In genomic region chr4:87270144-87270543, GRCh38 we compare ENCODE assay signal across 8 cellular contexts. TPM values are rescaled to one million over a fixed set of nuclear protein-coding genes. Genes with fewer than 3 reads are reported as not detected.
DNase-seq lines count a peak whose midpoint lies in the region; ATAC-seq and TF ChIP-seq lines count a peak whose summit lies in the region.

No MANE protein-coding gene starts in this region.

- RAD21 ChIA-PET in HCT116 (lab: Charles Lee; ENCODE audit: low non-redundant PET in 1 of 2, low total read pairs in 2 of 2, uncharacterized antibody in 2 of 2, unreplicated experiment in 2 of 2): no interaction called here

- H3K27ac Mint-ChIP-seq in progenitor cell of endocrine pancreas: no peak overlapping the region

- H3K9ac ChIP-seq in HCT116 (ENCODE audit: low read length) (no peak overlapping the region), OCI-LY1 (ENCODE audit: low read length) (no peak overlapping the region)

- ATAC-seq in HCT116: peak; percentile 88
- no peak for ATAC-seq in GM21717 (IDR thresholded peaks at IDR 0.05; ENCODE audit: unreplicated experiment)

- H2AFZ ChIP-seq in HCT116 (ENCODE audit: low read depth, low read length, poor library complexity, severe bottlenecking) (no peak overlapping the region), OCI-LY1 (ENCODE audit: low read length) (no peak overlapping the region)

- POLR2A ChIA-PET in HCT116 (lab: Charles Lee): no interaction called here

- no peaks in the 10 kb centered on the region for H3K9me3 ChIP-seq in BE2C
- no peaks in the 10 kb centered on the region for H3K9me3 ChIP-seq in HCT116 (ENCODE audit: control insufficient read depth in 1 of 2, insufficient read depth in 1 of 2, low read depth in 1 of 2, low read length in 2 of 2)
- H3K9me3 ChIP-seq in OCI-LY1 (ENCODE audit: low read length): no peaks in the 10 kb centered on the region

- no peaks in the 10 kb centered on the region for H3K36me3 Mint-ChIP-seq in progenitor cell of endocrine pancreas (ENCODE audit: insufficient read depth)

- no peaks in the 10 kb centered on the region for H4K20me1 ChIP-seq in HCT116 (ENCODE audit: insufficient read depth)
- H4K20me1 ChIP-seq in OCI-LY1 (ENCODE audit: insufficient read depth, low read length): no peaks in the 10 kb centered on the region

- no peaks in the 10 kb centered on the region for H3K27me3 ChIP-seq in BE2C
- H3K27me3 ChIP-seq in HCT116 (ENCODE audit: insufficient read depth, low read length): no peaks in the 10 kb centered on the region
- H3K27me3 ChIP-seq in OCI-LY1 (ENCODE audit: insufficient read depth, low read length): no peaks in the 10 kb centered on the region

- no peak overlapping the region for H3K4me3 ChIP-seq in BE2C (ENCODE audit: low read depth, low read length)
- no peak overlapping the region for H3K4me3 ChIP-seq in HCT116 (replicated peaks in 1 of 2; ENCODE audit: low read depth in 1 of 2, low read length in 2 of 2)
- no peak overlapping the region for H3K4me3 ChIP-seq in OCI-LY1 (ENCODE audit: low read depth, low read length, poor library complexity, severe bottlenecking)

- BruUV-seq in HCT116 (replicated peaks; lab: Mats Ljungman, UMichigan): no TSS peak

- H3K27ac ChIP-seq in HCT116 (ENCODE audit: low read depth, low read length): no peak overlapping the region
- H3K27ac ChIP-seq in OCI-LY1 (ENCODE audit: low read depth, low read length, poor library complexity, severe bottlenecking): no peak overlapping the region

- peaks cover 7% of the 10 kb centered on the region for H3K27me3 Mint-ChIP-seq in progenitor cell of endocrine pancreas

- H3K9me3 Mint-ChIP-seq in progenitor cell of endocrine pancreas (ENCODE audit: low read depth): no peaks in the 10 kb centered on the region

- H3K4me1 Mint-ChIP-seq in progenitor cell of endocrine pancreas (ENCODE audit: low read depth): peaks cover 4% of the 10 kb centered on the region

- H3K4me2 ChIP-seq in HCT116 (ENCODE audit: low read length) (no peak overlapping the region), OCI-LY1 (ENCODE audit: low read length) (no peak overlapping the region)

- CTCF ChIA-PET in HCT116 (lab: Charles Lee): interaction anchor here (0.9 to 1.0 kb wide), 2 partner anchors 197 to 430 kb away, joined by 3 to 5 read pairs; no protein-coding TSS in a partner anchor

- no peak for TF ChIP-seq POLR2A in HCT116 (IDR thresholded peaks at IDR 0.05; ENCODE audit: borderline replicate concordance, extremely low read depth, insufficient read depth, insufficient read length)
- TF ChIP-seq POLR2A in erythroblast (IDR thresholded peaks at IDR 0.05; ENCODE audit: low read length): no peak

- no peak overlapping the region for H3K4me3 Mint-ChIP-seq in progenitor cell of endocrine pancreas (ENCODE audit: low read depth)

- DNase-seq in BE2C: peak; percentile 46
- peak; percentile 39 for DNase-seq in HCT116 (ENCODE audit: low read depth, low spot score)
- peak; percentile 25 to 37 for DNase-seq in erythroblast (lab: John Stamatoyannopoulos, UW)
- DNase-seq in progenitor cell of endocrine pancreas (ENCODE audit: low spot score, unreplicated experiment): no peak
- DNase-seq in cortex of kidney (lab: John Stamatoyannopoulos, UW): no peak
- no peak for DNase-seq in stimulated activated CD4-positive, alpha-beta T cell treated with anti-CD3 and anti-CD28 coated beads, Interleukin-4, amount 100 ng/mL, for 1 hour

- TF ChIP-seq CTCF in BE2C (IDR thresholded peaks at IDR 0.05; ENCODE audit: low read depth, low read length) (peak; percentile 85), HCT116 (IDR thresholded peaks at IDR 0.05 in 2 of 3, conservative IDR thresholded peaks at IDR 0.05 in 1 of 3; ENCODE audit: borderline replicate concordance in 1 of 3, insufficient read depth in 1 of 3, low read depth in 2 of 3, low read length in 2 of 3) (peak; percentile 63 to 65 (median 64); a peak in 5 of 6 replicates), OCI-LY1 (IDR thresholded peaks at IDR 0.05; ENCODE audit: low read length) (peak; percentile 40), progenitor cell of endocrine pancreas (IDR thresholded peaks at IDR 0.05; ENCODE audit: unreplicated experiment) (peak; percentile 58)

- H3K4me1 ChIP-seq in BE2C (no peaks in the 10 kb centered on the region), HCT116 (ENCODE audit: control insufficient read depth in 1 of 2, insufficient read depth in 2 of 2, low read length in 2 of 2) (no peaks in the 10 kb centered on the region), OCI-LY1 (ENCODE audit: insufficient read depth, low read length, severe bottlenecking) (no peaks in the 10 kb centered on the region)

- intact Hi-C loops in HCT116 (cut with micrococcal nuclease): loop anchor here (1.0 to 5.0 kb wide), 2 partner anchors 196 to 567 kb away; no protein-coding TSS in a partner anchor

- no peaks in the 10 kb centered on the region for H3K79me2 ChIP-seq in HCT116 (ENCODE audit: insufficient read depth, low read length)
- no peaks in the 10 kb centered on the region for H3K79me2 ChIP-seq in OCI-LY1 (ENCODE audit: insufficient read depth, low read length)

- H3K9me2 ChIP-seq in HCT116 (ENCODE audit: insufficient read depth) (no peaks in the 10 kb centered on the region), OCI-LY1 (ENCODE audit: low read depth, low read length) (no peaks in the 10 kb centered on the region)

- no peaks in the 10 kb centered on the region for H3K36me3 ChIP-seq in BE2C
- no peaks in the 10 kb centered on the region for H3K36me3 ChIP-seq in HCT116 (ENCODE audit: control insufficient read depth in 1 of 2, insufficient read depth in 2 of 2, low read length in 2 of 2)
- no peaks in the 10 kb centered on the region for H3K36me3 ChIP-seq in OCI-LY1 (ENCODE audit: insufficient read depth, low read length)

- TF ChIP-seq RAD21 in HCT116 (IDR thresholded peaks at IDR 0.05; ENCODE audit: low read depth): peak; percentile 76

- H3F3A ChIP-seq in OCI-LY1 (ENCODE audit: insufficient read depth, low read length): no peaks in the 10 kb centered on the region

TF ChIP-seq in HCT116, 20 proteins besides CTCF, POLR2A, EP300 and RAD21:
- TF ChIP-seq EGR1 (IDR thresholded peaks at IDR 0.05; ENCODE audit: low read depth) (no peak), EZH2phosphoT487 (IDR thresholded peaks at IDR 0.05; ENCODE audit: borderline replicate concordance) (no peak), ZNF274 (IDR thresholded peaks at IDR 0.05; ENCODE audit: low read depth, low read length) (no peak), CEBPB (IDR thresholded peaks at IDR 0.05; ENCODE audit: low read depth) (no peak), CBX3 (IDR thresholded peaks at IDR 0.05; ENCODE audit: low read depth) (no peak), FOSL1 (IDR thresholded peaks at IDR 0.05; ENCODE audit: low read depth) (no peak), TCF7L2 (IDR thresholded peaks at IDR 0.05; ENCODE audit: borderline replicate concordance, extremely low read depth, insufficient read depth, insufficient read length) (no peak), SP1 (IDR thresholded peaks at IDR 0.05; ENCODE audit: low read depth) (no peak), YY1 (IDR thresholded peaks at IDR 0.05; ENCODE audit: extremely low read depth, insufficient replicate concordance, low read depth, low read length) (no peak), POLR2AphosphoS5 (IDR thresholded peaks at IDR 0.05; ENCODE audit: low read depth, low read length) (no peak), ELF1 (IDR thresholded peaks at IDR 0.05; ENCODE audit: borderline replicate concordance, low read depth) (no peak)
- TF ChIP-seq, protein P1, sequence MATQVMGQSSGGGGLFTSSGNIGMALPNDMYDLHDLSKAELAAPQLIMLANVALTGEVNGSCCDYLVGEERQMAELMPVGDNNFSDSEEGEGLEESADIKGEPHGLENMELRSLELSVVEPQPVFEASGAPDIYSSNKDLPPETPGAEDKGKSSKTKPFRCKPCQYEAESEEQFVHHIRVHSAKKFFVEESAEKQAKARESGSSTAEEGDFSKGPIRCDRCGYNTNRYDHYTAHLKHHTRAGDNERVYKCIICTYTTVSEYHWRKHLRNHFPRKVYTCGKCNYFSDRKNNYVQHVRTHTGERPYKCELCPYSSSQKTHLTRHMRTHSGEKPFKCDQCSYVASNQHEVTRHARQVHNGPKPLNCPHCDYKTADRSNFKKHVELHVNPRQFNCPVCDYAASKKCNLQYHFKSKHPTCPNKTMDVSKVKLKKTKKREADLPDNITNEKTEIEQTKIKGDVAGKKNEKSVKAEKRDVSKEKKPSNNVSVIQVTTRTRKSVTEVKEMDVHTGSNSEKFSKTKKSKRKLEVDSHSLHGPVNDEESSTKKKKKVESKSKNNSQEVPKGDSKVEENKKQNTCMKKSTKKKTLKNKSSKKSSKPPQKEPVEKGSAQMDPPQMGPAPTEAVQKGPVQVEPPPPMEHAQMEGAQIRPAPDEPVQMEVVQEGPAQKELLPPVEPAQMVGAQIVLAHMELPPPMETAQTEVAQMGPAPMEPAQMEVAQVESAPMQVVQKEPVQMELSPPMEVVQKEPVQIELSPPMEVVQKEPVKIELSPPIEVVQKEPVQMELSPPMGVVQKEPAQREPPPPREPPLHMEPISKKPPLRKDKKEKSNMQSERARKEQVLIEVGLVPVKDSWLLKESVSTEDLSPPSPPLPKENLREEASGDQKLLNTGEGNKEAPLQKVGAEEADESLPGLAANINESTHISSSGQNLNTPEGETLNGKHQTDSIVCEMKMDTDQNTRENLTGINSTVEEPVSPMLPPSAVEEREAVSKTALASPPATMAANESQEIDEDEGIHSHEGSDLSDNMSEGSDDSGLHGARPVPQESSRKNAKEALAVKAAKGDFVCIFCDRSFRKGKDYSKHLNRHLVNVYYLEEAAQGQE (IDR thresholded peaks at IDR 0.05; ENCODE audit: low read depth): no peak

RNA-seq across cellular contexts. Expression of gene KLHL8, which starts 49.7 kb away (rescaled TPM):
- polyA plus RNA-seq in BE2C (2012; ENCODE audit: insufficient read depth, insufficient read length, low read depth): 17.0 TPM
- 24.2 TPM for total RNA-seq in HCT116 (2021; ENCODE audit: unreplicated experiment)
- polyA plus RNA-seq in HCT116 (2012): 21.3 and 22.3 TPM in 2 replicates
- total RNA-seq in progenitor cell of endocrine pancreas: 13.4 and 13.6 TPM in 2 replicates

RNA-seq across cellular contexts. Expression of gene HSD17B13, which starts 52.5 kb away (rescaled TPM):
- polyA plus RNA-seq in BE2C (2012; ENCODE audit: insufficient read depth, insufficient read length, low read depth): not detected
- total RNA-seq in HCT116 (2021; ENCODE audit: unreplicated experiment) (0.81 TPM), progenitor cell of endocrine pancreas (0.16 and 0.31 TPM in 2 replicates)
- polyA plus RNA-seq in HCT116 (2012): 0.24 and 0.29 TPM in 2 replicates

Comparison
In these comparisons a context has a peak if more than half of its experiments do, and no peak if none do; other contexts are left out.
1. DNase-seq: peak in BE2C (single experiment), HCT116 (single experiment) and erythroblast (2 of 2); none in progenitor cell of endocrine pancreas (single experiment), cortex of kidney (single experiment) and stimulated activated CD4-positive, alpha-beta T cell treated with anti-CD3 and anti-CD28 coated beads, Interleukin-4, amount 100 ng/mL, for 1 hour (single experiment).
2. Peak in every context shown above with its lines, with median percentiles within 50 percentile points of each other: CTCF ChIP-seq.